ENCODE assay signal across 12 cellular contexts in genomic region chr6:1787894-1788293, GRCh38.
DNase-seq lines count a peak whose midpoint lies in the region; ATAC-seq, FAIRE-seq and TF ChIP-seq lines count a peak whose summit lies in the region.
"Had no signal": no experiment of that assay in that cellular context is flagged by ENCODE, and none has a peak within 500 bp of the region (broad histone marks: within the 10 kb centered on the region; RNA-seq: fewer than 3 reads in every experiment).

No MANE protein-coding gene starts in this region.

- H3K27ac Mint-ChIP-seq in HFFc6 (no peak overlapping the region), astrocyte (ENCODE audit: unreplicated experiment) (no peak overlapping the region), osteocyte (ENCODE audit: unreplicated experiment) (no peak overlapping the region), Caco-2 (ENCODE audit: unreplicated experiment) (no peak overlapping the region)
- H3K27ac Mint-ChIP-seq: activated CD4-positive, alpha-beta memory T cell treated with anti-CD3 and anti-CD28 coated beads, Interleukin-2, amount 10 ng/mL, durations not matched to agents 7 days and 5 days had no signal

- TF ChIP-seq CTCF in HFFc6 (IDR thresholded peaks at IDR 0.05) (no peak), astrocyte (IDR thresholded peaks at IDR 0.05; ENCODE audit: insufficient read depth, low read depth, low read length) (no peak), foreskin keratinocyte (conservative IDR thresholded peaks at IDR 0.05) (no peak), thoracic aorta (IDR thresholded peaks at IDR 0.05) (no peak), osteocyte (IDR thresholded peaks at IDR 0.05) (no peak), Caco-2 (IDR thresholded peaks at IDR 0.05; ENCODE audit: insufficient read depth in 1 of 2, low read depth in 1 of 2, low read length in 1 of 2, severe bottlenecking in 1 of 2, unreplicated experiment in 1 of 2) (no peak)

- H3K27me3 Mint-ChIP-seq in HFFc6 (ENCODE audit: insufficient read depth) (no peaks in the 10 kb centered on the region), astrocyte (ENCODE audit: low read depth, unreplicated experiment) (no peaks in the 10 kb centered on the region), osteocyte (ENCODE audit: unreplicated experiment) (no peaks in the 10 kb centered on the region), Caco-2 (ENCODE audit: insufficient read depth, unreplicated experiment) (no peaks in the 10 kb centered on the region)

- H3K4me3 ChIP-seq in astrocyte (ENCODE audit: insufficient read depth, low read depth, low read length): no peak overlapping the region
- H3K4me3 ChIP-seq in thoracic aorta: no peak overlapping the region
- H3K4me3 ChIP-seq in Caco-2 (ENCODE audit: low read depth, low read length): no peak overlapping the region
- H3K4me3 ChIP-seq: tibial nerve had no signal

- ATAC-seq in foreskin keratinocyte: peak; percentile 52
- ATAC-seq in thoracic aorta (ENCODE audit: insufficient number of reproducible peaks, low FRiP score, low read depth): peak; percentile 87

- H3K4me1 ChIP-seq in astrocyte (ENCODE audit: insufficient read depth, low read length) (peaks cover 15% of the 10 kb centered on the region), foreskin keratinocyte (no peaks in the 10 kb centered on the region), thoracic aorta (ENCODE audit: control insufficient read depth in 1 of 2, low read depth in 2 of 2) (peaks cover 5 to 34% of the 10 kb centered on the region in 2 donors), Caco-2 (no peaks in the 10 kb centered on the region)

- H4K20me1 ChIP-seq in astrocyte (ENCODE audit: insufficient read depth, low read length): no peaks in the 10 kb centered on the region

- no peak overlapping the region for H3K9ac ChIP-seq in astrocyte (ENCODE audit: low read length)

- BruUV-seq in Caco-2 (replicated peaks; lab: Mats Ljungman, UMichigan): no TSS peak

- no peaks in the 10 kb centered on the region for H3K27me3 ChIP-seq in astrocyte (ENCODE audit: insufficient read depth, low read length)
- H3K27me3 ChIP-seq in foreskin keratinocyte: no peaks in the 10 kb centered on the region
- H3K27me3 ChIP-seq in thoracic aorta (replicated peaks; ENCODE audit: insufficient read depth): no peaks in the 10 kb centered on the region
- no peaks in the 10 kb centered on the region for H3K27me3 ChIP-seq in Caco-2 (replicated peaks; ENCODE audit: control insufficient read depth, insufficient read depth, low read length)
- H3K27me3 ChIP-seq: tibial nerve had no signal

- CTCF ChIA-PET in Caco-2 (lab: Charles Lee): no interaction called here

- H3K4me1 Mint-ChIP-seq in HFFc6 (ENCODE audit: low read depth) (peaks cover 26% of the 10 kb centered on the region), astrocyte (ENCODE audit: low read depth, unreplicated experiment) (peaks cover 10% of the 10 kb centered on the region), osteocyte (ENCODE audit: unreplicated experiment) (peaks cover 6% of the 10 kb centered on the region), Caco-2 (ENCODE audit: low read depth, unreplicated experiment) (no peaks in the 10 kb centered on the region)

- H3K27ac ChIP-seq in astrocyte (ENCODE audit: low read depth, low read length) (no peak overlapping the region), foreskin keratinocyte (no peak overlapping the region), thoracic aorta (peak overlapping the region; percentile 34 to 61)
- H3K27ac ChIP-seq: tibial nerve had no signal

- H3K4me3 Mint-ChIP-seq in HFFc6 (no peak overlapping the region), astrocyte (ENCODE audit: unreplicated experiment) (no peak overlapping the region), osteocyte (ENCODE audit: unreplicated experiment) (no peak overlapping the region), Caco-2 (ENCODE audit: unreplicated experiment) (no peak overlapping the region)
- H3K4me3 Mint-ChIP-seq: activated CD4-positive, alpha-beta memory T cell treated with anti-CD3 and anti-CD28 coated beads, Interleukin-2, amount 10 ng/mL, durations not matched to agents 7 days and 5 days had no signal

- intact Hi-C loops in Caco-2 (cut with micrococcal nuclease; ENCODE audit: unreplicated experiment): no loop called here

- no peak for FAIRE-seq in astrocyte (lab: Jason Lieb, UNC)

- peak; percentile 12 for DNase-seq in HFFc6
- DNase-seq in astrocyte (ENCODE audit: low read depth): peak; percentile 84
- peak in 1 of 2 donors; percentile 48 for DNase-seq in foreskin keratinocyte
- DNase-seq in thoracic aorta (ENCODE audit: low spot score): peak; percentile 63
- no peak for DNase-seq in osteocyte (ENCODE audit: extremely low spot score, unreplicated experiment)
- DNase-seq in Caco-2: no peak
- no peak for DNase-seq in NCI-H2107 (lab: John Stamatoyannopoulos, UW)
- DNase-seq: activated CD4-positive, alpha-beta memory T cell treated with anti-CD3 and anti-CD28 coated beads, Interleukin-2, amount 10 ng/mL, durations not matched to agents 7 days and 5 days; COR-L47; head of caudate nucleus; OCI-M1 had no signal

- H3K36me3 ChIP-seq in astrocyte (ENCODE audit: insufficient read depth, low read length): no peaks in the 10 kb centered on the region
- no peaks in the 10 kb centered on the region for H3K36me3 ChIP-seq in thoracic aorta
- H3K36me3 ChIP-seq in Caco-2 (ENCODE audit: control insufficient read depth, insufficient read depth, low read length): no peaks in the 10 kb centered on the region
- H3K36me3 ChIP-seq: tibial nerve had no signal

- POLR2A ChIA-PET in Caco-2 (lab: Charles Lee): no interaction called here

- H3K4me2 ChIP-seq in astrocyte (ENCODE audit: low read length): peak overlapping the region; percentile 39

- H3K36me3 Mint-ChIP-seq in HFFc6 (ENCODE audit: low read depth) (no peaks in the 10 kb centered on the region), astrocyte (ENCODE audit: low read depth, unreplicated experiment) (no peaks in the 10 kb centered on the region), osteocyte (ENCODE audit: unreplicated experiment) (no peaks in the 10 kb centered on the region), Caco-2 (ENCODE audit: insufficient read depth, unreplicated experiment) (no peaks in the 10 kb centered on the region)

- no peak overlapping the region for H2AFZ ChIP-seq in astrocyte (ENCODE audit: low read depth, low read length)

- no peaks in the 10 kb centered on the region for H3K9me3 Mint-ChIP-seq in HFFc6
- no peaks in the 10 kb centered on the region for H3K9me3 Mint-ChIP-seq in astrocyte (ENCODE audit: unreplicated experiment)
- no peaks in the 10 kb centered on the region for H3K9me3 Mint-ChIP-seq in osteocyte (ENCODE audit: unreplicated experiment)
- H3K9me3 Mint-ChIP-seq in Caco-2 (ENCODE audit: unreplicated experiment): no peaks in the 10 kb centered on the region
- H3K9me3 Mint-ChIP-seq: activated CD4-positive, alpha-beta memory T cell treated with anti-CD3 and anti-CD28 coated beads, Interleukin-2, amount 10 ng/mL, durations not matched to agents 7 days and 5 days had no signal

- H3K9me3 ChIP-seq in astrocyte (ENCODE audit: insufficient read depth, low read depth, low read length): no peaks in the 10 kb centered on the region
- H3K9me3 ChIP-seq in thoracic aorta: no peaks in the 10 kb centered on the region
- no peaks in the 10 kb centered on the region for H3K9me3 ChIP-seq in Caco-2
- H3K9me3 ChIP-seq: tibial nerve had no signal

- H3K79me2 ChIP-seq in astrocyte (ENCODE audit: insufficient read depth, low read length): no peaks in the 10 kb centered on the region

Comparison
In these comparisons a context has a peak if more than half of its experiments do, and no peak if none do; other contexts are left out.
1. DNase-seq: peak in HFFc6 (single experiment), astrocyte (single experiment) and thoracic aorta (single experiment); none in osteocyte (single experiment), Caco-2 (0 of 2) and NCI-H2107 (single experiment).
2. H3K27ac ChIP-seq: peak in thoracic aorta (2 of 2); none in astrocyte (single experiment) and foreskin keratinocyte (single experiment).